In the genomic region with DNA sequence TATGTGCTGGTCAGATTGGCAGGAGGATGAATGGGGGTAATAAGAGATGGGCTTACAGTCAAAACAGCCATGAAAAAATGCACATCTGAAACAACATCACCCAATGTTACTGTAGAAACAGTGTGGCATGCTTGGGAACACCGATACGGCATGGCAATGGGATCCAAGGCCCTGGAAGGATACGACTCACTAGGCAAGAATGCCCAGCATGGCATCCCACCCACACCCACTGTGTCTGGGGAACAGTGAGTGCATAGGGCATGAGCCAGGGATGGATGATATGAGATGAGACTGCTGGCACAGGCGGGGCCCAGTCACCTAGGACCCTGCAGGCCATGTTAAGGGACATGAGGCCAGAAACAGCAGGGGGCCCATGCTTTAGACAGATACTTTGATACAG, we compare ENCODE assay signal across 11 cellular contexts. TPM values are rescaled to one million over a fixed set of nuclear protein-coding genes. Genes with fewer than 3 reads are reported as not detected.
A peak's percentile ranks its signal among the peaks of the same experiment; 100 is the strongest.
DNase-seq lines count a peak whose midpoint lies in the region; ATAC-seq and TF ChIP-seq lines count a peak whose summit lies in the region.
"Had no signal": no experiment of that assay in that cellular context is flagged by ENCODE, and none has a peak within 500 bp of the region (broad histone marks: within the 10 kb centered on the region; RNA-seq: fewer than 3 reads in every experiment).

No MANE protein-coding gene starts in this region.

- no peak for ATAC-seq in GM18861 (IDR thresholded peaks at IDR 0.05; ENCODE audit: unreplicated experiment)

- DNase-seq in 8988T (peak; percentile 65), HFFc6 (peak; percentile 72), adipocyte (ENCODE audit: low read depth) (peak; percentile 60), glomerular visceral epithelial cell (ENCODE audit: extremely low spot score) (peak; percentile 86), KG1 (lab: John Stamatoyannopoulos, UW) (no peak), GOT3 (lab: John Stamatoyannopoulos, UW) (no peak)
- no peak for DNase-seq in stimulated activated CD4-positive, alpha-beta T cell treated with anti-CD3 and anti-CD28 coated beads, Interleukin-4, amount 100 ng/mL, for 24 hours
- DNase-seq: activated CD4-positive, alpha-beta T cell treated with anti-CD3 and anti-CD28 coated beads, Interleukin-2, amount 50 U/mL, for 4 hours; NCI-H524 had no signal

- H3K4me3 Mint-ChIP-seq in HFFc6 = no peak overlapping the region

- no peak for TF ChIP-seq CTCF in HFFc6 (IDR thresholded peaks at IDR 0.05)

- peaks cover 95% of the 10 kb centered on the region for H3K36me3 ChIP-seq in adipocyte (ENCODE audit: control insufficient read depth, insufficient read depth, low read length, severe bottlenecking)

- H3K27me3 ChIP-seq in adipocyte (replicated peaks; ENCODE audit: control insufficient read depth, insufficient read depth, low read length) = no peaks in the 10 kb centered on the region

- H3K4me3 ChIP-seq in adipocyte (ENCODE audit: low read length) = no peak overlapping the region
- H3K4me3 ChIP-seq: thoracic aorta had no signal

- peaks cover 11% of the 10 kb centered on the region for H3K4me1 ChIP-seq in adipocyte (ENCODE audit: control insufficient read depth, insufficient read depth, low read length)

- H3K4me1 Mint-ChIP-seq in HFFc6 (ENCODE audit: low read depth) = peaks cover 15% of the 10 kb centered on the region

- H3K27ac Mint-ChIP-seq in HFFc6 = peak overlapping the region; percentile 75

- no peak overlapping the region for H3K9ac ChIP-seq in adipocyte (ENCODE audit: low read length)

- no peaks in the 10 kb centered on the region for H3K9me3 Mint-ChIP-seq in HFFc6

- H3K9me3 ChIP-seq in adipocyte (ENCODE audit: control insufficient read depth, low read length) = no peaks in the 10 kb centered on the region
- H3K9me3 ChIP-seq: thoracic aorta had no signal

- peaks cover 76% of the 10 kb centered on the region for H3K36me3 Mint-ChIP-seq in HFFc6 (ENCODE audit: low read depth)

- H3K27me3 Mint-ChIP-seq in HFFc6 (ENCODE audit: insufficient read depth) = no peaks in the 10 kb centered on the region; the same call in none of the 2 replicates

RNA-seq across cellular contexts. Expression of a gene that starts 11.5 kb away (rescaled TPM):
- 10 to 100 TPM; 38.8 to 43.7 (median 41.4) TPM for total RNA-seq in HFFc6 (2021; fragmentation: NEBNext Ultra II Directional; extraction: Animal tissue kit (Norgen Biotek cat#: 25700))

RNA-seq across cellular contexts. Expression of a gene that starts 58.5 kb away (rescaled TPM):
- 10 to 100 TPM; 13.6 to 16.4 (median 16.2) TPM for total RNA-seq in HFFc6 (2021; fragmentation: NEBNext Ultra II Directional; extraction: Animal tissue kit (Norgen Biotek cat#: 25700))

Comparison
In these comparisons a context has a peak if more than half of its experiments do, and no peak if none do; other contexts are left out.
1. DNase-seq: peak in 8988T (single experiment), HFFc6 (single experiment), adipocyte (single experiment) and glomerular visceral epithelial cell (single experiment); none in KG1 (single experiment), GOT3 (single experiment) and stimulated activated CD4-positive, alpha-beta T cell treated with anti-CD3 and anti-CD28 coated beads, Interleukin-4, amount 100 ng/mL, for 24 hours (single experiment).